ENCODE assay signal across 1 cellular context in genomic region chr10:110567201-110568054, GRCh38.
TF ChIP-seq lines count a peak whose summit lies in the region.

Gene SMC3, plus strand, starts transcription at chr10:110567695. Its CDS starts 122 bp downstream, at chr10:110567817.

TF ChIP-seq in K562, 482 proteins besides CTCF, POLR2A, EP300 and RAD21 (continued from another document):
- TF ChIP-seq, protein P1, sequence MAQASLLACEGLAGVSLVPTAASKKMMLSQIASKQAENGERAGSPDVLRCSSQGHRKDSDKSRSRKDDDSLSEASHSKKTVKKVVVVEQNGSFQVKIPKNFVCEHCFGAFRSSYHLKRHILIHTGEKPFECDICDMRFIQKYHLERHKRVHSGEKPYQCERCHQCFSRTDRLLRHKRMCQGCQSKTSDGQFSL (CRISPR knock-in tag; IDR thresholded peaks at IDR 0.05) = 0 out of 2 replicates have a peak, but pooled peaks have one; percentile 42
- TF ChIP-seq, protein P1 (tag; IDR thresholded peaks at IDR 0.05) = no peak
- TF ChIP-seq POLR2AphosphoS5 (IDR thresholded peaks at IDR 0.05; ENCODE audit: control insufficient read depth, insufficient read depth, low read depth, low read length) = peak; percentile 44; the same call in 1 of the 2 replicates
- peak in 1 of 2 experiments; percentile 99; a peak in 2 of 4 replicates for TF ChIP-seq NONO (IDR thresholded peaks at IDR 0.05; ENCODE audit: low read depth in 2 of 2, low read length in 1 of 2)
- TF ChIP-seq SOX6 (IDR thresholded peaks at IDR 0.05) = 0 out of 2 replicates have a peak, but pooled peaks have one; percentile 20
- no peak for TF ChIP-seq NFATC3 (IDR thresholded peaks at IDR 0.05)
- no peak for TF ChIP-seq BRCA1 (IDR thresholded peaks at IDR 0.05)
- TF ChIP-seq BRCA1 (CRISPR knock-in tag; IDR thresholded peaks at IDR 0.05) = no peak
- peak; percentile 91 for TF ChIP-seq RBFOX2 (IDR thresholded peaks at IDR 0.05; ENCODE audit: low read depth, low read length)
- TF ChIP-seq L3MBTL2 (IDR thresholded peaks at IDR 0.05) = peak; percentile 99
- TF ChIP-seq, protein P2, sequence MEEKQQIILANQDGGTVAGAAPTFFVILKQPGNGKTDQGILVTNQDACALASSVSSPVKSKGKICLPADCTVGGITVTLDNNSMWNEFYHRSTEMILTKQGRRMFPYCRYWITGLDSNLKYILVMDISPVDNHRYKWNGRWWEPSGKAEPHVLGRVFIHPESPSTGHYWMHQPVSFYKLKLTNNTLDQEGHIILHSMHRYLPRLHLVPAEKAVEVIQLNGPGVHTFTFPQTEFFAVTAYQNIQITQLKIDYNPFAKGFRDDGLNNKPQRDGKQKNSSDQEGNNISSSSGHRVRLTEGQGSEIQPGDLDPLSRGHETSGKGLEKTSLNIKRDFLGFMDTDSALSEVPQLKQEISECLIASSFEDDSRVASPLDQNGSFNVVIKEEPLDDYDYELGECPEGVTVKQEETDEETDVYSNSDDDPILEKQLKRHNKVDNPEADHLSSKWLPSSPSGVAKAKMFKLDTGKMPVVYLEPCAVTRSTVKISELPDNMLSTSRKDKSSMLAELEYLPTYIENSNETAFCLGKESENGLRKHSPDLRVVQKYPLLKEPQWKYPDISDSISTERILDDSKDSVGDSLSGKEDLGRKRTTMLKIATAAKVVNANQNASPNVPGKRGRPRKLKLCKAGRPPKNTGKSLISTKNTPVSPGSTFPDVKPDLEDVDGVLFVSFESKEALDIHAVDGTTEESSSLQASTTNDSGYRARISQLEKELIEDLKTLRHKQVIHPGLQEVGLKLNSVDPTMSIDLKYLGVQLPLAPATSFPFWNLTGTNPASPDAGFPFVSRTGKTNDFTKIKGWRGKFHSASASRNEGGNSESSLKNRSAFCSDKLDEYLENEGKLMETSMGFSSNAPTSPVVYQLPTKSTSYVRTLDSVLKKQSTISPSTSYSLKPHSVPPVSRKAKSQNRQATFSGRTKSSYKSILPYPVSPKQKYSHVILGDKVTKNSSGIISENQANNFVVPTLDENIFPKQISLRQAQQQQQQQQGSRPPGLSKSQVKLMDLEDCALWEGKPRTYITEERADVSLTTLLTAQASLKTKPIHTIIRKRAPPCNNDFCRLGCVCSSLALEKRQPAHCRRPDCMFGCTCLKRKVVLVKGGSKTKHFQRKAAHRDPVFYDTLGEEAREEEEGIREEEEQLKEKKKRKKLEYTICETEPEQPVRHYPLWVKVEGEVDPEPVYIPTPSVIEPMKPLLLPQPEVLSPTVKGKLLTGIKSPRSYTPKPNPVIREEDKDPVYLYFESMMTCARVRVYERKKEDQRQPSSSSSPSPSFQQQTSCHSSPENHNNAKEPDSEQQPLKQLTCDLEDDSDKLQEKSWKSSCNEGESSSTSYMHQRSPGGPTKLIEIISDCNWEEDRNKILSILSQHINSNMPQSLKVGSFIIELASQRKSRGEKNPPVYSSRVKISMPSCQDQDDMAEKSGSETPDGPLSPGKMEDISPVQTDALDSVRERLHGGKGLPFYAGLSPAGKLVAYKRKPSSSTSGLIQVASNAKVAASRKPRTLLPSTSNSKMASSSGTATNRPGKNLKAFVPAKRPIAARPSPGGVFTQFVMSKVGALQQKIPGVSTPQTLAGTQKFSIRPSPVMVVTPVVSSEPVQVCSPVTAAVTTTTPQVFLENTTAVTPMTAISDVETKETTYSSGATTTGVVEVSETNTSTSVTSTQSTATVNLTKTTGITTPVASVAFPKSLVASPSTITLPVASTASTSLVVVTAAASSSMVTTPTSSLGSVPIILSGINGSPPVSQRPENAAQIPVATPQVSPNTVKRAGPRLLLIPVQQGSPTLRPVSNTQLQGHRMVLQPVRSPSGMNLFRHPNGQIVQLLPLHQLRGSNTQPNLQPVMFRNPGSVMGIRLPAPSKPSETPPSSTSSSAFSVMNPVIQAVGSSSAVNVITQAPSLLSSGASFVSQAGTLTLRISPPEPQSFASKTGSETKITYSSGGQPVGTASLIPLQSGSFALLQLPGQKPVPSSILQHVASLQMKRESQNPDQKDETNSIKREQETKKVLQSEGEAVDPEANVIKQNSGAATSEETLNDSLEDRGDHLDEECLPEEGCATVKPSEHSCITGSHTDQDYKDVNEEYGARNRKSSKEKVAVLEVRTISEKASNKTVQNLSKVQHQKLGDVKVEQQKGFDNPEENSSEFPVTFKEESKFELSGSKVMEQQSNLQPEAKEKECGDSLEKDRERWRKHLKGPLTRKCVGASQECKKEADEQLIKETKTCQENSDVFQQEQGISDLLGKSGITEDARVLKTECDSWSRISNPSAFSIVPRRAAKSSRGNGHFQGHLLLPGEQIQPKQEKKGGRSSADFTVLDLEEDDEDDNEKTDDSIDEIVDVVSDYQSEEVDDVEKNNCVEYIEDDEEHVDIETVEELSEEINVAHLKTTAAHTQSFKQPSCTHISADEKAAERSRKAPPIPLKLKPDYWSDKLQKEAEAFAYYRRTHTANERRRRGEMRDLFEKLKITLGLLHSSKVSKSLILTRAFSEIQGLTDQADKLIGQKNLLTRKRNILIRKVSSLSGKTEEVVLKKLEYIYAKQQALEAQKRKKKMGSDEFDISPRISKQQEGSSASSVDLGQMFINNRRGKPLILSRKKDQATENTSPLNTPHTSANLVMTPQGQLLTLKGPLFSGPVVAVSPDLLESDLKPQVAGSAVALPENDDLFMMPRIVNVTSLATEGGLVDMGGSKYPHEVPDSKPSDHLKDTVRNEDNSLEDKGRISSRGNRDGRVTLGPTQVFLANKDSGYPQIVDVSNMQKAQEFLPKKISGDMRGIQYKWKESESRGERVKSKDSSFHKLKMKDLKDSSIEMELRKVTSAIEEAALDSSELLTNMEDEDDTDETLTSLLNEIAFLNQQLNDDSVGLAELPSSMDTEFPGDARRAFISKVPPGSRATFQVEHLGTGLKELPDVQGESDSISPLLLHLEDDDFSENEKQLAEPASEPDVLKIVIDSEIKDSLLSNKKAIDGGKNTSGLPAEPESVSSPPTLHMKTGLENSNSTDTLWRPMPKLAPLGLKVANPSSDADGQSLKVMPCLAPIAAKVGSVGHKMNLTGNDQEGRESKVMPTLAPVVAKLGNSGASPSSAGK (IDR thresholded peaks at IDR 0.05) = peak; percentile 98
- TF ChIP-seq CSDE1 (IDR thresholded peaks at IDR 0.05) = 0 out of 4 replicates have a peak, but pooled peaks of 1 of the 2 experiments have one; percentile 27
- TF ChIP-seq, protein P3, sequence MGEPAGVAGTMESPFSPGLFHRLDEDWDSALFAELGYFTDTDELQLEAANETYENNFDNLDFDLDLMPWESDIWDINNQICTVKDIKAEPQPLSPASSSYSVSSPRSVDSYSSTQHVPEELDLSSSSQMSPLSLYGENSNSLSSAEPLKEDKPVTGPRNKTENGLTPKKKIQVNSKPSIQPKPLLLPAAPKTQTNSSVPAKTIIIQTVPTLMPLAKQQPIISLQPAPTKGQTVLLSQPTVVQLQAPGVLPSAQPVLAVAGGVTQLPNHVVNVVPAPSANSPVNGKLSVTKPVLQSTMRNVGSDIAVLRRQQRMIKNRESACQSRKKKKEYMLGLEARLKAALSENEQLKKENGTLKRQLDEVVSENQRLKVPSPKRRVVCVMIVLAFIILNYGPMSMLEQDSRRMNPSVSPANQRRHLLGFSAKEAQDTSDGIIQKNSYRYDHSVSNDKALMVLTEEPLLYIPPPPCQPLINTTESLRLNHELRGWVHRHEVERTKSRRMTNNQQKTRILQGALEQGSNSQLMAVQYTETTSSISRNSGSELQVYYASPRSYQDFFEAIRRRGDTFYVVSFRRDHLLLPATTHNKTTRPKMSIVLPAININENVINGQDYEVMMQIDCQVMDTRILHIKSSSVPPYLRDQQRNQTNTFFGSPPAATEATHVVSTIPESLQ (CRISPR knock-in tag; IDR thresholded peaks at IDR 0.05) = peak; percentile 66; the same call in 1 of the 2 replicates
- TF ChIP-seq ZFP1 (CRISPR knock-in tag; IDR thresholded peaks at IDR 0.05) = no peak
- TF ChIP-seq COPS2 (conservative IDR thresholded peaks at IDR 0.05) = no peak
- no peak for TF ChIP-seq KDM4B (IDR thresholded peaks at IDR 0.05; ENCODE audit: borderline replicate concordance in 2 of 2, low read depth in 1 of 2)
- peak; percentile 39; the same call in 1 of the 2 replicates for TF ChIP-seq RNF2 (IDR thresholded peaks at IDR 0.05)
- TF ChIP-seq, protein P4, sequence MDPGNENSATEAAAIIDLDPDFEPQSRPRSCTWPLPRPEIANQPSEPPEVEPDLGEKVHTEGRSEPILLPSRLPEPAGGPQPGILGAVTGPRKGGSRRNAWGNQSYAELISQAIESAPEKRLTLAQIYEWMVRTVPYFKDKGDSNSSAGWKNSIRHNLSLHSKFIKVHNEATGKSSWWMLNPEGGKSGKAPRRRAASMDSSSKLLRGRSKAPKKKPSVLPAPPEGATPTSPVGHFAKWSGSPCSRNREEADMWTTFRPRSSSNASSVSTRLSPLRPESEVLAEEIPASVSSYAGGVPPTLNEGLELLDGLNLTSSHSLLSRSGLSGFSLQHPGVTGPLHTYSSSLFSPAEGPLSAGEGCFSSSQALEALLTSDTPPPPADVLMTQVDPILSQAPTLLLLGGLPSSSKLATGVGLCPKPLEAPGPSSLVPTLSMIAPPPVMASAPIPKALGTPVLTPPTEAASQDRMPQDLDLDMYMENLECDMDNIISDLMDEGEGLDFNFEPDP (CRISPR knock-in tag; IDR thresholded peaks at IDR 0.05) = no peak
- TF ChIP-seq ZBTB1 (CRISPR knock-in tag; IDR thresholded peaks at IDR 0.05; ENCODE audit: borderline replicate concordance, low read depth) = peak; percentile 70; the same call in 1 of the 2 replicates
- no peak for TF ChIP-seq ZBED1 (IDR thresholded peaks at IDR 0.05)
- peak; percentile 12 for TF ChIP-seq PHF20 (IDR thresholded peaks at IDR 0.05; ENCODE audit: partially characterized antibody)
- TF ChIP-seq, protein P5, sequence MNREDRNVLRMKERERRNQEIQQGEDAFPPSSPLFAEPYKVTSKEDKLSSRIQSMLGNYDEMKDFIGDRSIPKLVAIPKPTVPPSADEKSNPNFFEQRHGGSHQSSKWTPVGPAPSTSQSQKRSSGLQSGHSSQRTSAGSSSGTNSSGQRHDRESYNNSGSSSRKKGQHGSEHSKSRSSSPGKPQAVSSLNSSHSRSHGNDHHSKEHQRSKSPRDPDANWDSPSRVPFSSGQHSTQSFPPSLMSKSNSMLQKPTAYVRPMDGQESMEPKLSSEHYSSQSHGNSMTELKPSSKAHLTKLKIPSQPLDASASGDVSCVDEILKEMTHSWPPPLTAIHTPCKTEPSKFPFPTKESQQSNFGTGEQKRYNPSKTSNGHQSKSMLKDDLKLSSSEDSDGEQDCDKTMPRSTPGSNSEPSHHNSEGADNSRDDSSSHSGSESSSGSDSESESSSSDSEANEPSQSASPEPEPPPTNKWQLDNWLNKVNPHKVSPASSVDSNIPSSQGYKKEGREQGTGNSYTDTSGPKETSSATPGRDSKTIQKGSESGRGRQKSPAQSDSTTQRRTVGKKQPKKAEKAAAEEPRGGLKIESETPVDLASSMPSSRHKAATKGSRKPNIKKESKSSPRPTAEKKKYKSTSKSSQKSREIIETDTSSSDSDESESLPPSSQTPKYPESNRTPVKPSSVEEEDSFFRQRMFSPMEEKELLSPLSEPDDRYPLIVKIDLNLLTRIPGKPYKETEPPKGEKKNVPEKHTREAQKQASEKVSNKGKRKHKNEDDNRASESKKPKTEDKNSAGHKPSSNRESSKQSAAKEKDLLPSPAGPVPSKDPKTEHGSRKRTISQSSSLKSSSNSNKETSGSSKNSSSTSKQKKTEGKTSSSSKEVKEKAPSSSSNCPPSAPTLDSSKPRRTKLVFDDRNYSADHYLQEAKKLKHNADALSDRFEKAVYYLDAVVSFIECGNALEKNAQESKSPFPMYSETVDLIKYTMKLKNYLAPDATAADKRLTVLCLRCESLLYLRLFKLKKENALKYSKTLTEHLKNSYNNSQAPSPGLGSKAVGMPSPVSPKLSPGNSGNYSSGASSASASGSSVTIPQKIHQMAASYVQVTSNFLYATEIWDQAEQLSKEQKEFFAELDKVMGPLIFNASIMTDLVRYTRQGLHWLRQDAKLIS (CRISPR knock-in tag; IDR thresholded peaks at IDR 0.05) = peak; percentile 77
- TF ChIP-seq BRD4 (IDR thresholded peaks at IDR 0.05) = peak; percentile 20; the same call in 1 of the 2 replicates
